10 cellular contexts compared by ENCODE assay signal in genomic region chr2:46306320-46306719, GRCh38. TPM values are rescaled to one million over a fixed set of nuclear protein-coding genes. Genes with fewer than 3 reads are reported as not detected.
DNase-seq lines count a peak whose midpoint lies in the region; ATAC-seq and TF ChIP-seq lines count a peak whose summit lies in the region.
"Had no signal": no experiment of that assay in that cellular context is flagged by ENCODE, and none has a peak within 500 bp of the region (broad histone marks: within the 10 kb centered on the region; RNA-seq: fewer than 3 reads in every experiment).

No MANE protein-coding gene starts in this region.

- no peaks in the 10 kb centered on the region for H3K36me3 Mint-ChIP-seq in Calu3 (ENCODE audit: insufficient read depth, unreplicated experiment)

- H3K4me3 ChIP-seq in mucosa of descending colon: no peak overlapping the region

- H3K4me3 Mint-ChIP-seq in Calu3 (ENCODE audit: low read depth, unreplicated experiment): no peak overlapping the region

- no peaks in the 10 kb centered on the region for H3K36me3 ChIP-seq in mucosa of descending colon (ENCODE audit: low read depth)

- peak overlapping the region; percentile 3 for H3K27ac Mint-ChIP-seq in Calu3 (ENCODE audit: unreplicated experiment)

- BruUV-seq in Calu3 (replicated peaks; lab: Mats Ljungman, UMichigan): no TSS peak

- peaks cover 51% of the 10 kb centered on the region for H3K4me1 ChIP-seq in mucosa of descending colon (ENCODE audit: low read depth)

- CTCF ChIA-PET in Calu3 (lab: Charles Lee): no interaction called here

- intact Hi-C loops in Calu3 (cut with micrococcal nuclease; ENCODE audit: unreplicated experiment) (loop anchor here (2.0 kb wide), 1 partner anchor 30 kb away; no protein-coding TSS in a partner anchor), mucosa of descending colon (cut with DNase I, micrococcal nuclease) (loop anchor here in 1 of 2 donors (10.0 kb wide), 1 partner anchor 48 kb away; no protein-coding TSS in a partner anchor)

- ATAC-seq in mucosa of descending colon: peak; percentile 77
- ATAC-seq in HG03457 (IDR thresholded peaks at IDR 0.05; ENCODE audit: unreplicated experiment): no peak
- ATAC-seq in activated CD4-positive, CD25-positive, alpha-beta regulatory T cell treated with anti-CD3 and anti-CD28 coated beads, Interleukin-2, amount 50 U/mL, for 24 hours: no peak
- ATAC-seq in GM19452 (IDR thresholded peaks at IDR 0.05; ENCODE audit: unreplicated experiment): no peak

- peak overlapping the region; percentile 3 for H3K27ac ChIP-seq in cingulate gyrus (ENCODE audit: low read depth, low read length)

- no peaks in the 10 kb centered on the region for H3K27me3 Mint-ChIP-seq in Calu3 (ENCODE audit: unreplicated experiment)

- peaks cover 77% of the 10 kb centered on the region for H3K4me1 Mint-ChIP-seq in Calu3 (ENCODE audit: low read depth, unreplicated experiment)

- TF ChIP-seq CTCF in Calu3 (IDR thresholded peaks at IDR 0.05; ENCODE audit: unreplicated experiment) (no peak), mucosa of descending colon (IDR thresholded peaks at IDR 0.05) (no peak)

- H3K9me3 ChIP-seq in mucosa of descending colon: no peaks in the 10 kb centered on the region

- peaks cover 2% of the 10 kb centered on the region for H3K9me3 Mint-ChIP-seq in Calu3 (ENCODE audit: low read depth, unreplicated experiment)

- DNase-seq in Calu3 (peak; percentile 30), NCI-H2029 (lab: John Stamatoyannopoulos, UW) (peak; percentile 95), mucosa of descending colon (no peak), AG08396 (ENCODE audit: low spot score) (no peak)
- DNase-seq: activated CD8-positive, alpha-beta memory T cell treated with anti-CD3 and anti-CD28 coated beads for 24 hours; cerebellar nuclear complex had no signal

RNA-seq across cellular contexts. Expression of gene EPAS1, which starts 9.1 kb away (rescaled TPM):
- 18.5 and 28.1 TPM in 2 replicates for total RNA-seq in Calu3 (2022)
- 100 to 1,000 TPM; 126 to 251 (median 150) TPM for total RNA-seq in mucosa of descending colon

Comparison
In these comparisons a context has a peak if more than half of its experiments do, and no peak if none do; other contexts are left out.
1. DNase-seq: peak in Calu3 (single experiment) and NCI-H2029 (single experiment); none in mucosa of descending colon (0 of 3) and AG08396 (single experiment).